In the genomic region with DNA sequence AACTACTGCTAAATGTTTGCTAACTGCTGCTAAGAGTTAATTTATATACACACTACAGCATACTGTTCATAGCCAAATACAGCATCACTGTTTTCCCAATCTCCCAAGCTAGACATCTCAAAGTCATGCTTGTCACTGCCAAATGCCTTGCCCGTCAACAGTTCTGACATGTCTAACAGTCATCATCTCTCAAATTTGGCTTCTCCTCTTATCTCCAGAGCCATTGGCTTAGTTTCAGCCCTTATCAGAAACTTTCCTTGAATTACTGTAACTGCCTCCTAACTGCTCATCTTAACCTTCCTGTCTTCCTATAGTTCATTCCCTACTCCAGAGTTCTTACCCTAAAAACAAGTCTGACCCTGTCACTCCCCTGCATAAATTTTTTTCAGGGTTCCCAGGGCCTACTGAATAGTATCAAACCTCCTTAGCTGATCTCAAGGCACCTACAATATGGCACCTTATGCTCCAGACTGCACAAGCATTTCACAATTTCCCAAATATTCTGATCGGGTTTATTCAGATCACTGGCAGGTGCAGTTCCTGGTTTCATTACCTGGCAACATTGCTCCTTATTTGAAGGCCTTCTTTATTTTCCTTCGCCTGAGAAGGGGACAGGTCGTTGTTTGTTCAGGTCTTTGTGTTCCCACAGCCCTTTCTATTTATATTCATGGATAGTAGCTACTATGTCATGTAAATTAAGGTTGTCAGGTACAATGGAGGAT, we compare ENCODE assay signal across 20 cellular contexts. TPM values are rescaled to one million over a fixed set of nuclear protein-coding genes. Genes with fewer than 3 reads are reported as not detected.
"Had no signal": no experiment of that assay in that cellular context is flagged by ENCODE, and none has a peak within 500 bp of the region (broad histone marks: within the 10 kb centered on the region; RNA-seq: fewer than 3 reads in every experiment).

No MANE protein-coding gene starts in this region.

- H3K9me3 ChIP-seq: breast epithelium, esophagus squamous epithelium, ovary, testis had no signal

- H3K27me3 ChIP-seq: breast epithelium, esophagus squamous epithelium, ovary, testis had no signal

- H3K4me3 ChIP-seq: breast epithelium, esophagus squamous epithelium, ovary, testis had no signal

- ATAC-seq: activated CD8-positive, alpha-beta T cell treated with anti-CD3 and anti-CD28 coated beads, Interleukin-2, amount 10 ng/mL, durations not matched to agents 7 days and 5 days; stimulated activated naive CD8-positive, alpha-beta T cell treated with anti-CD3 and anti-CD28 coated beads, Interleukin-15, amount 100 ng/mL, for 72 hours had no signal

- H3K9me3 Mint-ChIP-seq: activated naive CD8-positive, alpha-beta T cell treated with anti-CD3 and anti-CD28 coated beads, Interleukin-2, amount 10 ng/mL, durations not matched to agents 7 days and 5 days; neural crest cell had no signal

- H3K36me3 ChIP-seq: breast epithelium, esophagus squamous epithelium, ovary, WERI-Rb-1 had no signal

- H3K4me3 Mint-ChIP-seq: activated CD8-positive, alpha-beta T cell treated with anti-CD3 and anti-CD28 coated beads, Interleukin-2, amount 10 ng/mL, durations not matched to agents 7 days and 5 days; activated naive CD8-positive, alpha-beta T cell treated with anti-CD3 and anti-CD28 coated beads, Interleukin-2, amount 10 ng/mL, durations not matched to agents 7 days and 5 days; neural crest cell; stimulated activated naive CD8-positive, alpha-beta T cell treated with anti-CD3 and anti-CD28 coated beads, Interleukin-15, amount 100 ng/mL, for 72 hours; T-helper 2 cell treated with Interferon-gamma antibody and Interleukin-4, amounts not matched to agents 5 μg/mL and 100 μg/mL, for 36 hours had no signal

- H3K27ac ChIP-seq: breast epithelium, esophagus squamous epithelium, ovary, testis, WERI-Rb-1 had no signal

- H3K4me1 ChIP-seq: breast epithelium, esophagus squamous epithelium, testis had no signal

- H3K27me3 Mint-ChIP-seq: activated naive CD8-positive, alpha-beta T cell treated with anti-CD3 and anti-CD28 coated beads, Interleukin-2, amount 10 ng/mL, durations not matched to agents 7 days and 5 days; stimulated activated naive CD8-positive, alpha-beta T cell treated with anti-CD3 and anti-CD28 coated beads, Interleukin-15, amount 100 ng/mL, for 72 hours had no signal

- H3K27ac Mint-ChIP-seq: activated CD8-positive, alpha-beta T cell treated with anti-CD3 and anti-CD28 coated beads, Interleukin-2, amount 10 ng/mL, durations not matched to agents 7 days and 5 days; activated naive CD8-positive, alpha-beta T cell treated with anti-CD3 and anti-CD28 coated beads, Interleukin-2, amount 10 ng/mL, durations not matched to agents 7 days and 5 days; stimulated activated naive CD8-positive, alpha-beta T cell treated with anti-CD3 and anti-CD28 coated beads, Interleukin-15, amount 100 ng/mL, for 72 hours; T-helper 2 cell treated with Interferon-gamma antibody and Interleukin-4, amounts not matched to agents 5 μg/mL and 100 μg/mL, for 36 hours had no signal

- H3K36me3 Mint-ChIP-seq: activated naive CD8-positive, alpha-beta T cell treated with anti-CD3 and anti-CD28 coated beads, Interleukin-2, amount 10 ng/mL, durations not matched to agents 7 days and 5 days had no signal

- DNase-seq: activated CD4-positive, alpha-beta T cell treated with anti-CD3 and anti-CD28 coated beads for 48 hours; activated CD8-positive, alpha-beta memory T cell treated with anti-CD3 and anti-CD28 coated beads, Interleukin-2, amount 50 U/mL, for 48 hours; activated CD8-positive, alpha-beta T cell treated with anti-CD3 and anti-CD28 coated beads, Interleukin-2, amount 10 ng/mL, durations not matched to agents 7 days and 5 days; activated naive CD8-positive, alpha-beta T cell treated with anti-CD3 and anti-CD28 coated beads, Interleukin-2, amount 10 ng/mL, durations not matched to agents 7 days and 5 days; anterior cingulate cortex; esophagus squamous epithelium; foreskin fibroblast; glutamatergic neuron; mesenchymal stem cell; ovary; stimulated activated CD4-positive, alpha-beta T cell treated with anti-CD3 and anti-CD28 coated beads, Interleukin-15, amount 100 ng/mL, for 24 hours; stimulated activated CD4-positive, alpha-beta T cell treated with anti-CD3 and anti-CD28 coated beads, Interleukin-4, amount 100 ng/mL, for 4 hours; stimulated activated naive CD8-positive, alpha-beta T cell treated with anti-CD3 and anti-CD28 coated beads, Interleukin-15, amount 100 ng/mL, for 72 hours; testis; WERI-Rb-1 had no signal

RNA-seq across cellular contexts. Expression of gene ANKRD55, which starts 55.9 kb away (rescaled TPM):
- total RNA-seq: chondrocyte, skeletal muscle tissue had no signal
